24 cellular contexts compared by ENCODE assay signal in genomic region chr21:32532636-32533035, GRCh38. TPM values are rescaled to one million over a fixed set of nuclear protein-coding genes. Genes with fewer than 3 reads are reported as not detected.
"Had no signal": no experiment of that assay in that cellular context is flagged by ENCODE, and none has a peak within 500 bp of the region (broad histone marks: within the 10 kb centered on the region; RNA-seq: fewer than 3 reads in every experiment).

No MANE protein-coding gene starts in this region.

- H3K79me2 ChIP-seq: parathyroid adenoma had no signal

- H3K4me1 ChIP-seq: left lung, lower lobe of right lung, right atrium auricular region, right lobe of liver, transverse colon, upper lobe of right lung had no signal

- H3K27me3 ChIP-seq: left lung, right atrium auricular region, right lobe of liver, transverse colon, upper lobe of right lung had no signal

- H3K36me3 ChIP-seq: left lung, lower lobe of right lung, right atrium auricular region, right lobe of liver, transverse colon, upper lobe of right lung had no signal

- H3K9ac ChIP-seq: parathyroid adenoma had no signal

- H3K9me3 ChIP-seq: left lung, lower lobe of right lung, right atrium auricular region, right lobe of liver, transverse colon, upper lobe of right lung had no signal

- H3K4me2 ChIP-seq: smooth muscle cell had no signal

- H2AFZ ChIP-seq: parathyroid adenoma had no signal

- H3K4me3 ChIP-seq: left lung, lower lobe of right lung, right atrium auricular region, right lobe of liver, smooth muscle cell, transverse colon, upper lobe of right lung had no signal

- DNase-seq: hippocampal formation; immature natural killer cell; kidney; left colon; left lung; lower lobe of right lung; mammary epithelial cell; mesenchymal stem cell; naive thymus-derived CD8-positive, alpha-beta T cell; right lobe of liver; stimulated activated CD4-positive, alpha-beta T cell treated with anti-CD3 and anti-CD28 coated beads, Interleukin-1b, Interleukin-23, amount 100 ng/mL, for 48 hours; stimulated activated CD4-positive, alpha-beta T cell treated with anti-CD3 and anti-CD28 coated beads, Interleukin-2, amount 100 ng/mL, for 48 hours; stimulated activated CD4-positive, alpha-beta T cell treated with anti-CD3 and anti-CD28 coated beads, Interleukin-4, amount 100 ng/mL, for 4 hours; stimulated activated CD8-positive, alpha-beta memory T cell treated with anti-CD3 and anti-CD28 coated beads, Interleukin-4, amount 100 ng/mL, for 48 hours; stimulated activated naive CD4-positive, alpha-beta T cell treated with Interleukin-2 at 50 U/mL for 16 hours; stimulated activated naive CD8-positive, alpha-beta T cell treated with anti-CD3 and anti-CD28 coated beads, Interleukin-15, amount 100 ng/mL, for 72 hours; substantia nigra; transverse colon; upper lobe of right lung had no signal

- H3K27ac ChIP-seq: left lung, lower lobe of right lung, parathyroid adenoma, right atrium auricular region, right lobe of liver, transverse colon, upper lobe of right lung had no signal

RNA-seq across cellular contexts. Expression of gene TCP10L, which starts 52.7 kb away (rescaled TPM):
- total RNA-seq: left colon, pulmonary artery endothelial cell, skeletal muscle tissue, smooth muscle cell had no signal
